In genomic region chr20:48187891-48188290, GRCh38 we compare ENCODE assay signal across 16 cellular contexts.
A peak's percentile ranks its signal among the peaks of the same experiment; 100 is the strongest.
DNase-seq lines count a peak whose midpoint lies in the region; ATAC-seq and TF ChIP-seq lines count a peak whose summit lies in the region.
"Had no signal": no experiment of that assay in that cellular context is flagged by ENCODE, and none has a peak within 500 bp of the region (broad histone marks: within the 10 kb centered on the region; RNA-seq: fewer than 3 reads in every experiment).

No MANE protein-coding gene starts in this region.

- H3K4me3 ChIP-seq in RWPE2 (ENCODE audit: severe bottlenecking), result no peak overlapping the region
- H3K4me3 ChIP-seq in choroid plexus epithelial cell (ENCODE audit: low read depth, low read length), result no peak overlapping the region
- H3K4me3 ChIP-seq: A549 had no signal

- H3K4me1 ChIP-seq in RWPE2 (ENCODE audit: insufficient read depth, poor library complexity, severe bottlenecking), result peaks cover 26% of the 10 kb centered on the region
- H3K4me1 ChIP-seq: A549 had no signal

- peak overlapping the region; percentile 58 for H3K27ac ChIP-seq in RWPE2 (ENCODE audit: poor library complexity, severe bottlenecking)
- H3K27ac ChIP-seq: A549 had no signal

- no peaks in the 10 kb centered on the region for H3K27me3 ChIP-seq in RWPE2 (ENCODE audit: insufficient read depth, poor library complexity, severe bottlenecking)

- intact Hi-C loops in posterior vena cava (cut with DNase I), result no loop called here

- DNase-seq in EH (ENCODE audit: low read depth), result peak; percentile 81
- DNase-seq in RWPE2 (ENCODE audit: low spot score), result no peak
- DNase-seq in choroid plexus epithelial cell (ENCODE audit: low read depth), result peak; percentile 59
- peak; percentile 42 for DNase-seq in posterior vena cava (ENCODE audit: low spot score)
- DNase-seq in activated T-cell treated with anti-CD3 and anti-CD28 coated beads, Interleukin-2, amount 50 U/mL, for 48 hours, result no peak
- no peak for DNase-seq in mesenteric fat pad (ENCODE audit: low spot score)
- DNase-seq in kidney tubule cell (ENCODE audit: low spot score), result no peak
- DNase-seq: Caco-2; CD4-positive, CD25-positive, alpha-beta regulatory T cell; H9; NCI-H1417; NCI-H187 treated with DMSO at 0.1 percent for 48 hours; NCI-H69; PC-3 had no signal

- TF ChIP-seq CTCF in RWPE2 (IDR thresholded peaks at IDR 0.05; ENCODE audit: poor library complexity, severe bottlenecking) (no peak), choroid plexus epithelial cell (conservative IDR thresholded peaks at IDR 0.05; ENCODE audit: low read depth, low read length) (no peak)

- no peak for ATAC-seq in RWPE2 (ENCODE audit: low read depth)
- ATAC-seq in activated CD4-positive, CD25-positive, alpha-beta regulatory T cell treated with anti-CD3 and anti-CD28 coated beads, Interleukin-2, amount 50 U/mL, for 24 hours, result no peak
- ATAC-seq: A549, PC-3 had no signal

- no peaks in the 10 kb centered on the region for H3K36me3 ChIP-seq in RWPE2 (ENCODE audit: low read depth)

- no peaks in the 10 kb centered on the region for H3K9me3 ChIP-seq in RWPE2 (ENCODE audit: severe bottlenecking)
- H3K9me3 ChIP-seq: Caco-2 had no signal

Comparison
In these comparisons a context has a peak if more than half of its experiments do, and no peak if none do; other contexts are left out.
1. DNase-seq: peak in EH (single experiment), choroid plexus epithelial cell (single experiment) and posterior vena cava (single experiment); none in RWPE2 (single experiment), activated T-cell treated with anti-CD3 and anti-CD28 coated beads, Interleukin-2, amount 50 U/mL, for 48 hours (0 of 2), mesenteric fat pad (single experiment) and kidney tubule cell (single experiment).